8 cellular contexts compared by ENCODE assay signal in the genomic region with DNA sequence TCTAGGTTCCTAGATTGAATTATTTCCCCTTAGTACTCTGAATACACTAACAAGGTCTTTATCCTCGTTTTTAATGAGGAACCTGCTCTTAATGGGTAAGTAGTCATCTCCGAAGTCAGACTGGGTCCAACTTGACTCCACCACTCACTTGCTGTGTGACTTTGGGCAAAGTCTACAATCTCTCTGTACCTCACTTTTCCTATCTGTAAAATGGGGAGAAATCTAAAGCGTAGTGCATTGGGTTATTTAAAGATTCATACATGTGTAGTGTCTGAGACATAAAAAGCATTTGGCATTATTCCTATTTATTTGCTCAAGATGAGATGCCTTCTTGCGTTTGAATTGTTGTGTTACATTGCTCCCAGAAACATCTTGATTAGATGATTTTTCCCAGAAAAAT. TPM values are rescaled to one million over a fixed set of nuclear protein-coding genes. Genes with fewer than 3 reads are reported as not detected.
DNase-seq lines count a peak whose midpoint lies in the region; ATAC-seq and TF ChIP-seq lines count a peak whose summit lies in the region.

No MANE protein-coding gene starts in this region.

- ATAC-seq in natural killer cell (no peak), GM21390 (IDR thresholded peaks at IDR 0.05; ENCODE audit: unreplicated experiment) (no peak), HG03342 (IDR thresholded peaks at IDR 0.05; ENCODE audit: unreplicated experiment) (no peak)

- H3K36me3 ChIP-seq in A673 (ENCODE audit: insufficient read depth, low read length, poor library complexity, severe bottlenecking), result no peaks in the 10 kb centered on the region
- H3K36me3 ChIP-seq in colonic mucosa, result no peaks in the 10 kb centered on the region

- POLR2A ChIA-PET in A673 (lab: Charles Lee; ENCODE audit: low non-redundant PET), result no interaction called here

- H3K27me3 ChIP-seq in A673 (replicated peaks; ENCODE audit: insufficient read depth, low read depth, low read length, poor library complexity), result no peaks in the 10 kb centered on the region
- H3K27me3 ChIP-seq in colonic mucosa, result no peaks in the 10 kb centered on the region

- H3K36me3 Mint-ChIP-seq in IgD-negative memory B cell, result no peaks in the 10 kb centered on the region
- no peaks in the 10 kb centered on the region for H3K36me3 Mint-ChIP-seq in natural killer cell

- peak overlapping the region; percentile 75 to 85 for H3K9ac ChIP-seq in colonic mucosa (ENCODE audit: low read depth in 2 of 2, low read length in 2 of 2)

- no TSS peak for BruUV-seq in A673 (replicated peaks; lab: Mats Ljungman, UMichigan)

- DNase-seq in A673 (ENCODE audit: low spot score) (no peak), colonic mucosa (no peak), natural killer cell (no peak), DMS53 treated with DMSO at 0.1 percent for 48 hours (lab: John Stamatoyannopoulos, UW; ENCODE audit: unreplicated experiment) (no peak)
- DNase-seq in activated effector memory CD4-positive, alpha-beta T cell treated with Interleukin-2 at 50 U/mL for 16 hours, result no peak

- H3K4me1 Mint-ChIP-seq in IgD-negative memory B cell (peaks cover 31 to 40% (median 31%) of the 10 kb centered on the region in 3 donors), natural killer cell (peaks cover 18 to 24% of the 10 kb centered on the region in 2 donors)

- H3K27ac Mint-ChIP-seq in IgD-negative memory B cell, result peak overlapping the region in 2 of 3 donors; percentile 38 to 75
- peak overlapping the region; percentile 91 to 96 for H3K27ac Mint-ChIP-seq in natural killer cell

- H3K9me3 ChIP-seq in A673 (ENCODE audit: low read depth, low read length, poor library complexity, severe bottlenecking) (no peaks in the 10 kb centered on the region), colonic mucosa (no peaks in the 10 kb centered on the region)

- H3K27me3 Mint-ChIP-seq in IgD-negative memory B cell, result no peaks in the 10 kb centered on the region
- no peaks in the 10 kb centered on the region for H3K27me3 Mint-ChIP-seq in natural killer cell (ENCODE audit: low read depth in 2 of 2)

- no peaks in the 10 kb centered on the region for H3K9me3 Mint-ChIP-seq in IgD-negative memory B cell
- H3K9me3 Mint-ChIP-seq in natural killer cell, result no peaks in the 10 kb centered on the region

- intact Hi-C loops in A673 (cut with micrococcal nuclease; ENCODE audit: unreplicated experiment), result no loop called here
- intact Hi-C loops in colonic mucosa (cut with DNase I), result loop anchor here (5.0 kb wide), 1 partner anchor 172 kb away; no protein-coding TSS in a partner anchor
- intact Hi-C loops in natural killer cell (cut with micrococcal nuclease), result no loop called here

- H3K4me3 ChIP-seq in A673 (ENCODE audit: low read depth, low read length, poor library complexity, severe bottlenecking) (peak overlapping the region; percentile 63), colonic mucosa (peak overlapping the region; percentile 64)

- no peak for TF ChIP-seq CTCF in A673 (conservative IDR thresholded peaks at IDR 0.05; ENCODE audit: low read depth, low read length)
- TF ChIP-seq CTCF in colonic mucosa (IDR thresholded peaks at IDR 0.05), result no peak
- TF ChIP-seq CTCF in natural killer cell (IDR thresholded peaks at IDR 0.05), result no peak

- H3K4me3 Mint-ChIP-seq in IgD-negative memory B cell (peak overlapping the region; percentile 88 to 98 (median 96)), natural killer cell (peak overlapping the region; percentile 91)

- CTCF ChIA-PET in A673 (lab: Charles Lee), result no interaction called here

- H3K4me1 ChIP-seq in A673 (ENCODE audit: insufficient read depth, low read length, poor library complexity, severe bottlenecking), result peaks cover 6% of the 10 kb centered on the region
- H3K4me1 ChIP-seq in colonic mucosa, result no peaks in the 10 kb centered on the region

- no peak overlapping the region for H3K27ac ChIP-seq in A673 (ENCODE audit: low read depth, low read length, poor library complexity, severe bottlenecking)
- H3K27ac ChIP-seq in colonic mucosa, result peak overlapping the region; percentile 97

RNA-seq across cellular contexts. Expression of a gene that starts 51.5 kb away (rescaled TPM):
- 52.3 and 54.3 TPM in 2 replicates for total RNA-seq in A673 (2021)
- polyA plus RNA-seq in IgD-negative memory B cell, result 9.2 TPM
- 10 to 100 TPM; 21.6 to 26.6 TPM for total RNA-seq in colonic mucosa
- total RNA-seq in natural killer cell, result 10 to 100 TPM; 24.5 to 32.7 (median 28.6) TPM
